In genomic region chr19:44677019-44677809, GRCh38 we compare ENCODE assay signal across 12 cellular contexts. TPM values are rescaled to one million over a fixed set of nuclear protein-coding genes. Genes with fewer than 3 reads are reported as not detected.
DNase-seq lines count a peak whose midpoint lies in the region; FAIRE-seq and TF ChIP-seq lines count a peak whose summit lies in the region.
"Had no signal": no experiment of that assay in that cellular context is flagged by ENCODE, and none has a peak within 500 bp of the region (broad histone marks: within the 10 kb centered on the region; RNA-seq: fewer than 3 reads in every experiment).

No MANE protein-coding gene starts in this region.

- H3K4me3 Mint-ChIP-seq in osteocyte (ENCODE audit: unreplicated experiment) = no peak overlapping the region
- H3K4me3 Mint-ChIP-seq: activated T-cell treated with anti-CD3 and anti-CD28 coated beads, Interleukin-2, amount 50 U/mL, for 72 hours had no signal

- DNase-seq in H54 (ENCODE audit: insufficient read length, low spot score) (peak; percentile 52), NCI-H69 (lab: John Stamatoyannopoulos, UW) (peak; percentile 34), dedifferentiated amniotic fluid mesenchymal stem cell (ENCODE audit: extremely low spot score) (peak; percentile 43), osteocyte (ENCODE audit: extremely low spot score, unreplicated experiment) (no peak), T-helper 9 cell (no peak), NCI-H1417 treated with DMSO at 0.1 percent for 48 hours (lab: John Stamatoyannopoulos, UW) (no peak), activated T-cell treated with anti-CD3 and anti-CD28 coated beads for 4 hours (no peak)
- DNase-seq in central memory CD4-positive, alpha-beta T cell = no peak
- DNase-seq: activated T-cell treated with anti-CD3 and anti-CD28 coated beads, Interleukin-2, amount 50 U/mL, for 72 hours had no signal

- H3K27ac Mint-ChIP-seq in osteocyte (ENCODE audit: unreplicated experiment) = peak overlapping the region; percentile 23
- H3K27ac Mint-ChIP-seq: activated T-cell treated with anti-CD3 and anti-CD28 coated beads, Interleukin-2, amount 50 U/mL, for 72 hours had no signal

- H3K27me3 Mint-ChIP-seq in osteocyte (ENCODE audit: unreplicated experiment) = no peaks in the 10 kb centered on the region

- no peaks in the 10 kb centered on the region for H3K36me3 Mint-ChIP-seq in osteocyte (ENCODE audit: unreplicated experiment)

- TF ChIP-seq CTCF in osteocyte (IDR thresholded peaks at IDR 0.05) = no peak

- no peak for FAIRE-seq in H54 (lab: Jason Lieb, UNC)
- FAIRE-seq: GM18507 had no signal

- no peaks in the 10 kb centered on the region for H3K9me3 Mint-ChIP-seq in osteocyte (ENCODE audit: unreplicated experiment)
- H3K9me3 Mint-ChIP-seq: activated T-cell treated with anti-CD3 and anti-CD28 coated beads, Interleukin-2, amount 50 U/mL, for 72 hours had no signal

- H3K4me1 Mint-ChIP-seq in osteocyte (ENCODE audit: unreplicated experiment) = peaks cover 8% of the 10 kb centered on the region

- no peak for TF ChIP-seq POLR2A in H54 (IDR thresholded peaks at IDR 0.05; ENCODE audit: low read depth, low read length)

RNA-seq across cellular contexts. Expression of gene CEACAM19, which starts 5.9 kb away (rescaled TPM):
- total RNA-seq in osteocyte = 6.3 and 7.4 TPM in 2 replicates

RNA-seq across cellular contexts. Expression of gene CEACAM16, which starts 21.7 kb away (rescaled TPM):
- not detected in 2 replicates for total RNA-seq in osteocyte
- total RNA-seq: activated T-cell treated with anti-CD3 and anti-CD28 coated beads, Interleukin-2, amount 50 U/mL, for 72 hours; sciatic nerve; subcutaneous adipose tissue had no signal

RNA-seq across cellular contexts. Expression of gene PVR, which starts 33.5 kb away (rescaled TPM):
- 29.2 and 31.4 TPM in 2 replicates for total RNA-seq in osteocyte

Comparison
In these comparisons a context has a peak if more than half of its experiments do, and no peak if none do; other contexts are left out.
1. DNase-seq: peak in H54 (single experiment), NCI-H69 (single experiment) and dedifferentiated amniotic fluid mesenchymal stem cell (single experiment); none in osteocyte (single experiment), T-helper 9 cell (single experiment), NCI-H1417 treated with DMSO at 0.1 percent for 48 hours (single experiment), central memory CD4-positive, alpha-beta T cell (single experiment) and activated T-cell treated with anti-CD3 and anti-CD28 coated beads for 4 hours (single experiment).